In genomic region chr6:35920793-35921732, GRCh38 we compare ENCODE assay signal across 8 cellular contexts. TPM values are rescaled to one million over a fixed set of nuclear protein-coding genes. Genes with fewer than 3 reads are reported as not detected.
A peak's percentile ranks its signal among the peaks of the same experiment; 100 is the strongest.
DNase-seq lines count a peak whose midpoint lies in the region; ATAC-seq, FAIRE-seq and TF ChIP-seq lines count a peak whose summit lies in the region.

SRPK1 (minus strand) TSS chr6:35921098; CDS start chr6:35921056, 42 bp downstream.

- peak within 1 kb of the TSS; percentile 70 to 90 (median 78) for H3K9ac ChIP-seq in H1 (replicated peaks in 1 of 4; ENCODE audit: extremely low read depth in 1 of 4, low read depth in 3 of 4, low read length in 3 of 4)
- H3K9ac ChIP-seq in mesenchymal stem cell (ENCODE audit: low read length): peak within 1 kb of the TSS; percentile 88

- H3K36me3 ChIP-seq in H1 (ENCODE audit: control insufficient read depth in 2 of 4, insufficient read depth in 4 of 4, low read length in 3 of 4): peaks cover 0 to 7% (median 1%) of the 10 kb centered on the region in 4 experiments; a peak in 2 of 8 replicates
- peaks cover 0 to 6% of the 10 kb centered on the region in 2 experiments for H3K36me3 ChIP-seq in mesenchymal stem cell (ENCODE audit: control insufficient read depth in 1 of 2, insufficient read depth in 2 of 2, low read depth in 1 of 2, low read length in 2 of 2)

- H3K4me3 ChIP-seq in H1 (ENCODE audit: extremely low read depth in 1 of 4, insufficient read depth in 2 of 4, low read depth in 3 of 4, low read length in 4 of 4): peak within 1 kb of the TSS; percentile 83 to 97 (median 86)
- H3K4me3 ChIP-seq in mesenchymal stem cell (ENCODE audit: insufficient read depth in 1 of 2, low read depth in 1 of 2, low read length in 2 of 2): peak within 1 kb of the TSS; percentile 81 to 98

- POLR2A ChIA-PET in H1 (lab: Charles Lee; ENCODE audit: partially characterized antibody): interaction anchor here (0.8 to 3.3 kb wide), 10 partner anchors 10 to 189 kb away, joined by 3 to 27 read pairs (median 3); partner anchors contain the start of gene MAPK14

- H2BK12ac ChIP-seq in H1 (ENCODE audit: low read depth, low read length) (no peak within 1 kb of the TSS), mesenchymal stem cell (ENCODE audit: low read length in 2 of 2) (peak within 1 kb of the TSS in 1 of 2 experiments; percentile 52)

- TF ChIP-seq POLR2A in H1 (IDR thresholded peaks at IDR 0.05; ENCODE audit: control extremely low read depth in 1 of 2, low read depth in 2 of 2, low read length in 2 of 2): peak; percentile 80 to 92

- H4K20me1 ChIP-seq in H1 (replicated peaks in 1 of 2; ENCODE audit: control insufficient read depth in 1 of 2, insufficient read depth in 2 of 2, low read length in 2 of 2): peaks cover 11 to 14% of the 10 kb centered on the region in 2 experiments

- H2AFZ ChIP-seq in H1 (ENCODE audit: low read length) (no peak within 1 kb of the TSS; the same call in 1 of the 2 replicates), mesenchymal stem cell (ENCODE audit: low read depth, low read length) (peak within 1 kb of the TSS; percentile 77)

- 0% methylated on average over 25 of the region's 69 CpGs; no CpG with 5 or more reads in 1 of the 2 experiments for WGBS in H1 (ENCODE audit: extremely low coverage in 1 of 2, insufficient coverage in 1 of 2, insufficient read length in 1 of 2, insufficient replicate concordance in 2 of 2, low coverage in 1 of 2, low lambda C conversion rate in 2 of 2, missing lambda C conversion rate in 1 of 2), 2 experiments
- 1% methylated on average over 19 of the region's 69 CpGs for WGBS in mesenchymal stem cell

- H3K18ac ChIP-seq in H1 (ENCODE audit: extremely low read depth, low read length) (peak within 1 kb of the TSS; percentile 98), mesenchymal stem cell (ENCODE audit: low read depth in 1 of 2, low read length in 2 of 2) (peak within 1 kb of the TSS; percentile 77 to 81)

- TF ChIP-seq RAD21 in H1 (IDR thresholded peaks at IDR 0.05 in 1 of 2, conservative IDR thresholded peaks at IDR 0.05 in 1 of 2; ENCODE audit: low read depth in 2 of 2, low read length in 2 of 2): no peak

- H3K79me1 ChIP-seq in H1 (ENCODE audit: low read depth, low read length): peaks cover 2% of the 10 kb centered on the region; the same call in 1 of the 2 replicates
- H3K79me1 ChIP-seq in mesenchymal stem cell (replicated peaks; ENCODE audit: low read length, poor library complexity, severe bottlenecking): peaks cover 12% of the 10 kb centered on the region

- H2BK5ac ChIP-seq in H1 (ENCODE audit: low read depth, low read length): peak within 1 kb of the TSS; percentile 81
- H2BK5ac ChIP-seq in mesenchymal stem cell (ENCODE audit: low read depth, low read length, poor library complexity, severe bottlenecking): no peak within 1 kb of the TSS

- peaks cover 12% of the 10 kb centered on the region for H3K23me2 ChIP-seq in H1 (ENCODE audit: low read depth, low read length)

- peaks cover 11 to 44% of the 10 kb centered on the region in 2 experiments; a peak in 3 of 4 replicates for H3K79me2 ChIP-seq in H1 (ENCODE audit: control insufficient read depth in 1 of 2, insufficient read depth in 2 of 2, low read length in 2 of 2)

- H2BK120ac ChIP-seq in H1 (replicated peaks; ENCODE audit: low read depth, low read length) (peak within 1 kb of the TSS; percentile 8), mesenchymal stem cell (ENCODE audit: low read depth, low read length) (peak within 1 kb of the TSS; percentile 57)

- H2BK15ac ChIP-seq in H1 (ENCODE audit: low read length): no peak within 1 kb of the TSS; the same call in 1 of the 2 replicates
- no peak within 1 kb of the TSS for H2BK15ac ChIP-seq in mesenchymal stem cell (ENCODE audit: low read depth, poor library complexity, severe bottlenecking)

- H3K4ac ChIP-seq in H1 (replicated peaks; ENCODE audit: insufficient read length, low read depth, low read length) (no peak within 1 kb of the TSS), mesenchymal stem cell (ENCODE audit: low read depth in 1 of 2, low read length in 2 of 2) (peak within 1 kb of the TSS in 1 of 2 experiments; percentile 93)

- H3K27ac ChIP-seq in H1 (ENCODE audit: low read depth, low read length) (peak within 1 kb of the TSS; percentile 68; the same call in 1 of the 2 replicates), mesenchymal stem cell (ENCODE audit: low read length, poor library complexity, severe bottlenecking) (peak within 1 kb of the TSS; percentile 47)

- H3K23ac ChIP-seq in H1 (ENCODE audit: insufficient read length): no peak within 1 kb of the TSS
- H3K23ac ChIP-seq in mesenchymal stem cell (ENCODE audit: low read length in 2 of 2): peak within 1 kb of the TSS in 1 of 2 experiments; percentile 3

- H4K8ac ChIP-seq in H1 (ENCODE audit: extremely low read depth, insufficient read depth, low read length) (peak within 1 kb of the TSS; percentile 72), mesenchymal stem cell (ENCODE audit: low read length) (peak within 1 kb of the TSS; percentile 12)

- H3K14ac ChIP-seq in H1 (ENCODE audit: insufficient read length) (no peak within 1 kb of the TSS), mesenchymal stem cell (ENCODE audit: low read length in 2 of 2) (peak within 1 kb of the TSS in 1 of 2 experiments; percentile 48)

- H4K91ac ChIP-seq in H1 (replicated peaks; ENCODE audit: insufficient read length, low read length) (peak within 1 kb of the TSS; percentile 83), mesenchymal stem cell (ENCODE audit: low read length) (no peak within 1 kb of the TSS)

- H3K27me3 ChIP-seq in H1 (replicated peaks in 1 of 4; ENCODE audit: control insufficient read depth in 3 of 4, extremely low read depth in 1 of 4, insufficient read depth in 3 of 4, low read length in 3 of 4) (0 out of 7 replicates have a peak, but pooled peaks cover 0 to 4% (median 0%) of the 10 kb centered on the region in 4 experiments), mesenchymal stem cell (ENCODE audit: control insufficient read depth in 1 of 2, insufficient read depth in 1 of 2, low read length in 2 of 2) (no peaks in the 10 kb centered on the region)

- peak; percentile 80 for ATAC-seq in GM19467 (IDR thresholded peaks at IDR 0.05; ENCODE audit: unreplicated experiment)

- TF ChIP-seq EP300 in H1 (IDR thresholded peaks at IDR 0.05; ENCODE audit: borderline replicate concordance in 1 of 2, low read depth in 2 of 2, low read length in 2 of 2): no peak; a peak in 1 of 3 replicates

- H3K4me1 ChIP-seq in H1 (replicated peaks in 1 of 4; ENCODE audit: control insufficient read depth in 3 of 4, insufficient read depth in 4 of 4, low read length in 3 of 4): peaks cover 0 to 8% (median 0%) of the 10 kb centered on the region in 4 experiments; a peak in 1 of 7 replicates
- H3K4me1 ChIP-seq in mesenchymal stem cell (ENCODE audit: control insufficient read depth, insufficient read depth, low read depth, low read length): peaks cover 6% of the 10 kb centered on the region

- H4K5ac ChIP-seq in H1 (ENCODE audit: insufficient read length, low read depth, low read length): peak within 1 kb of the TSS; percentile 35

- H2BK20ac ChIP-seq in H1 (ENCODE audit: low read length): no peak within 1 kb of the TSS

- H3K56ac ChIP-seq in H1 (replicated peaks; ENCODE audit: insufficient read length, low read depth, low read length): no peak within 1 kb of the TSS

- DNase-seq in CMK (ENCODE audit: low read depth) (peak; percentile 77), HS-27A (ENCODE audit: low read depth) (peak; percentile 62), H1 (ENCODE audit: low read depth in 1 of 2, low spot score in 2 of 2) (peak; percentile 77 to 92), mesenchymal stem cell (peak; percentile 81)
- DNase-seq in NK-92 treated with Interleukin-12 subunit alpha and Interleukin-12 subunit beta, amount 100 ng/mL, for 24 hours (lab: John Stamatoyannopoulos, UW): peak; percentile 90
- peak; percentile 72 to 78 for DNase-seq in activated CD8-positive, alpha-beta memory T cell treated with anti-CD3 and anti-CD28 coated beads for 4 hours (ENCODE audit: low read depth in 2 of 2)
- DNase-seq in stimulated activated CD8-positive, alpha-beta memory T cell treated with anti-CD3 and anti-CD28 coated beads, Interleukin-12 subunit alpha, Interleukin-12 subunit beta, amount 100 ng/mL, for 24 hours (ENCODE audit: extremely low read depth): peak; percentile 75

- H3K4me2 ChIP-seq in H1 (ENCODE audit: insufficient read depth in 1 of 2, low read depth in 2 of 2, low read length in 2 of 2) (peak within 1 kb of the TSS; percentile 87 to 89), mesenchymal stem cell (ENCODE audit: low read length, poor library complexity, severe bottlenecking) (peak within 1 kb of the TSS; percentile 92)

- FAIRE-seq in H1 (lab: Jason Lieb, UNC): no peak

- CTCF ChIA-PET in H1 (lab: Charles Lee; ENCODE audit: partially characterized antibody): interaction anchor here (0.6 to 1.6 kb wide), 4 partner anchors 37 to 381 kb away, joined by 3 read pairs; partner anchors contain the start of gene ARMC12

- H2AK5ac ChIP-seq in H1 (ENCODE audit: low read depth, low read length) (peak within 1 kb of the TSS; percentile 17; the same call in 1 of the 2 replicates), mesenchymal stem cell (ENCODE audit: low read length, severe bottlenecking) (no peak within 1 kb of the TSS)

- H3K9me3 ChIP-seq in H1 (ENCODE audit: insufficient read depth in 2 of 2, low read depth in 1 of 2, low read length in 1 of 2) (no peaks in the 10 kb centered on the region), mesenchymal stem cell (ENCODE audit: control insufficient read depth, low read length) (no peaks in the 10 kb centered on the region)

- no peak for TF ChIP-seq CTCF in H1 (IDR thresholded peaks at IDR 0.05; ENCODE audit: control extremely low read depth in 1 of 3, insufficient read depth in 1 of 3, low read depth in 1 of 3, low read length in 3 of 3)

TF ChIP-seq in H1, 55 proteins besides CTCF, POLR2A, EP300 and RAD21 (continues in another document):
- TF ChIP-seq CEBPB (IDR thresholded peaks at IDR 0.05; ENCODE audit: low read depth, low read length) (no peak), FOSL1 (IDR thresholded peaks at IDR 0.05; ENCODE audit: insufficient read depth, low read depth, low read length) (no peak), TAF7 (optimal IDR thresholded peaks at IDR 0.05; ENCODE audit: borderline replicate concordance, low read depth, low read length) (peak; percentile 89), BACH1 (IDR thresholded peaks at IDR 0.05; ENCODE audit: low read length) (peak; percentile 4; the same call in 1 of the 2 replicates), SUZ12 (IDR thresholded peaks at IDR 0.05; ENCODE audit: low read length) (no peak)

RNA-seq across cellular contexts. Expression of gene SRPK1, which starts in this region (rescaled TPM):
- 102 and 116 TPM in 2 replicates for total RNA-seq in H1 (2021; fragmentation: NEBNext Ultra II Directional; extraction: Animal tissue kit (Norgen Biotek cat#: 25700))
- polyA plus RNA-seq in H1 (2011; rRNA removed): 17.2 and 25.7 TPM in 2 replicates
- polyA plus RNA-seq in H1 (2011; cell fraction: cytosol; rRNA removed): 34.6 TPM
- 25.3 TPM for polyA plus RNA-seq in H1 (2011; cell fraction: nucleus; rRNA removed)
- polyA plus RNA-seq in H1 (2012, experiment 1 of 2): 34.9 to 62.1 TPM (median 40.4 TPM) in 4 replicates
- 4.2 TPM for polyA plus RNA-seq in H1 (2012, experiment 2 of 2)
- 60.6 TPM for polyA plus RNA-seq in H1 (2013, experiment 1 of 2)
- polyA plus RNA-seq in H1 (2013, experiment 2 of 2): 58.4 TPM
- polyA minus RNA-seq in H1 (2011; rRNA and poly(A)+ RNA removed): 69.5 and 97.8 TPM in 2 replicates
- polyA minus RNA-seq in H1 (2011; cell fraction: cytosol; rRNA and poly(A)+ RNA removed): 62.9 TPM
- 135 TPM for polyA minus RNA-seq in H1 (2011; cell fraction: nucleus; rRNA and poly(A)+ RNA removed)
- 21.2 TPM for polyA plus RNA-seq in mesenchymal stem cell (2013, experiment 1 of 2)
- polyA plus RNA-seq in mesenchymal stem cell (2013, experiment 2 of 2): 21.6 TPM

Comparison
In these comparisons a context has a peak if more than half of its experiments do, and no peak if none do; other contexts are left out.
1. Peak in every context shown above with its lines: DNase-seq, ATAC-seq, H3K4me3 ChIP-seq and H3K27ac ChIP-seq.